In genomic region chr5:136132557-136133415, GRCh38 we compare ENCODE assay signal across 8 cellular contexts. TPM values are rescaled to one million over a fixed set of nuclear protein-coding genes. Genes with fewer than 3 reads are reported as not detected.
DNase-seq lines count a peak whose midpoint lies in the region; ATAC-seq and TF ChIP-seq lines count a peak whose summit lies in the region.

Gene SMAD5 (plus strand): TSS chr5:136132845. CDS start chr5:136153761, 20,916 bp downstream.

- peaks cover under 1% of the 10 kb centered on the region for H3K36me3 Mint-ChIP-seq in T-helper 17 cell (ENCODE audit: low read depth)

- H3K27me3 Mint-ChIP-seq in T-helper 17 cell, result peaks cover 14% of the 10 kb centered on the region

- H3K4me3 ChIP-seq in prostate gland, result peak within 1 kb of the TSS; percentile 83 to 90

- H3K27me3 ChIP-seq in prostate gland (replicated peaks; ENCODE audit: insufficient read depth), result no peaks in the 10 kb centered on the region

- DNase-seq in GM13976 (ENCODE audit: low spot score), result peak; percentile 99
- DNase-seq in NCI-H1417 treated with DMSO at 0.1 percent for 48 hours (lab: John Stamatoyannopoulos, UW), result peak; percentile 39
- DNase-seq in T-helper 17 cell, result peak; percentile 57 to 68 (median 58)
- DNase-seq in amygdala (lab: John Stamatoyannopoulos, UW), result peak; percentile 27 to 98 (median 93)
- DNase-seq in left ventricle myocardium superior, result peak; percentile 98
- DNase-seq in prostate gland (ENCODE audit: low spot score), result peak; percentile 94
- peak; percentile 97 for DNase-seq in ureter (ENCODE audit: low spot score)

- peaks cover 4% of the 10 kb centered on the region for H3K4me1 ChIP-seq in prostate gland (replicated peaks)

- WGBS in prostate gland, result under 1% methylated on average over 77 of the region's 93 CpGs

- peak within 1 kb of the TSS; percentile 92 for H3K4me3 Mint-ChIP-seq in T-helper 17 cell

- peak; percentile 87 for TF ChIP-seq POLR2A in prostate gland (IDR thresholded peaks at IDR 0.05)

- H3K9me3 ChIP-seq in T-helper 17 cell (ENCODE audit: control insufficient read depth, low read length, poor library complexity, severe bottlenecking) (no peaks in the 10 kb centered on the region), prostate gland (no peaks in the 10 kb centered on the region)

- intact Hi-C loops in left ventricle myocardium superior (cut with micrococcal nuclease), result no loop called here
- intact Hi-C loops in prostate gland (cut with DNase I), result no loop called here

- no peak for TF ChIP-seq CTCF in GM13976 (IDR thresholded peaks at IDR 0.05; ENCODE audit: borderline replicate concordance, control extremely low read depth, extremely low read depth, insufficient read depth, missing control alignments)
- peak in 2 of 4 experiments; percentile 6 to 26 for TF ChIP-seq CTCF in prostate gland (IDR thresholded peaks at IDR 0.05)

- in situ Hi-C loops in GM13976 (cut with MboI; ENCODE audit: low sequenced_read_pairs, unreplicated experiment), result no loop called here

- peak within 1 kb of the TSS; percentile 92 to 93 for H3K27ac ChIP-seq in prostate gland

- peaks cover 22% of the 10 kb centered on the region for H3K4me1 Mint-ChIP-seq in T-helper 17 cell

- H3K36me3 ChIP-seq in prostate gland, result no peaks in the 10 kb centered on the region

- ATAC-seq in HG02763 (IDR thresholded peaks at IDR 0.05; ENCODE audit: unreplicated experiment) (peak; percentile 93), T-helper 17 cell (peak; percentile 77), left ventricle myocardium superior (peak; percentile 99)

- peak within 1 kb of the TSS; percentile 87 for H3K27ac Mint-ChIP-seq in T-helper 17 cell

RNA-seq across cellular contexts. Expression of gene SMAD5, which starts in this region (rescaled TPM):
- total RNA-seq in T-helper 17 cell, result 10 to 100 TPM; 12.5 to 18.1 TPM
- 41.7 TPM for total RNA-seq in left ventricle myocardium superior
- 10 to 100 TPM; 34.2 to 37.3 TPM for total RNA-seq in prostate gland
- 86.3 TPM for total RNA-seq in ureter

Comparison
In these comparisons a context has a peak if more than half of its experiments do, and no peak if none do; other contexts are left out.
1. Peak in every context shown above with its lines: DNase-seq, ATAC-seq, H3K4me3 ChIP-seq and H3K27ac ChIP-seq.
2. DNase-seq: peak in every context shown above with its lines; median percentile 99 in GM13976; 98 in left ventricle myocardium superior; 97 in ureter; 94 in prostate gland; 93 in amygdala; 58 in T-helper 17 cell; 39 in NCI-H1417 treated with DMSO at 0.1 percent for 48 hours.